1 cellular context compared by ENCODE assay signal in the genomic region with DNA sequence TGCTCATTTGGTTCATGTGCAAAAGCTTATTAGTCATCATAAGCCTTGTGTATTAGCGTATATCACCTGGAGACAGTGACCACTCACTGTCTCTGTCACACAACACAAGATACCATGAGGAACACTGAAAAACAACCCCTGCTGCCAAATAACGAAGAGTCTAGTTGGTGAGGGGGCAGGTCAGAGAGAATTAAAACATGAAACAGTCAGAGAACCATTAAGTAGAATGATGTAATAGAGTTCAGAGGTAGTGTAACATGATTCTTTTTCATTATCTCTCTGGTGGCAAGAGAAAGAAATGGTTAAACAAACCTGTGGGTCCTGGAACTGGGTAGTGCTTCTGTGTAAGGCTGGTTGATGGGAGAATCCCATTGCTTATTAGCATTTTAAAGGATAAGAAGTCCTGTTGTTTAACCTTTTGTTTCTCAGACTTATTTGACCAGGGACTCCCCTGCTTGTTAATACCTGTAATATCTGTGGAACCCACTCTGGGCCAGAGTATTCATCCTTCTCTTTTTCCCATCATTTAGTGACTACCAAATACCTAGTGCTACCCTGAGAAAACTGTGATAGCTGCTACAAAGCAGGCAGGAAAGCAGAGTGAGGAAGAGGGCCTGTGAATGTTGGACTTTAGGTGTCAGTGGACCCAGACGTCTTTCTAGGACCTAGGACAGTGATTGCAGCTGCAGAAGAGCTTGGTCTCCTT.
TF ChIP-seq lines count a peak whose summit lies in the region.

No MANE protein-coding gene starts in this region.

TF ChIP-seq in K562, 482 proteins besides CTCF, POLR2A, EP300 and RAD21 (continued from another document):
- TF ChIP-seq RFX1 (IDR thresholded peaks at IDR 0.05) (0 out of 2 replicates have a peak, but pooled peaks have one; percentile 5), HDAC8 (tag; IDR thresholded peaks at IDR 0.05) (no peak), POLR2AphosphoS2 (IDR thresholded peaks at IDR 0.05; ENCODE audit: low read length) (no peak), ETS2 (tag; IDR thresholded peaks at IDR 0.05; ENCODE audit: borderline replicate concordance, poor library complexity, severe bottlenecking) (no peak), HDAC6 (IDR thresholded peaks at IDR 0.05; ENCODE audit: low read depth, low read length) (no peak), SMAD2 (IDR thresholded peaks at IDR 0.05; ENCODE audit: low read depth, low read length) (no peak), ZNF239 (CRISPR knock-in tag; IDR thresholded peaks at IDR 0.05) (no peak), MAFG (tag; conservative IDR thresholded peaks at IDR 0.05) (no peak), ZNF146 (CRISPR knock-in tag; IDR thresholded peaks at IDR 0.05; ENCODE audit: unreplicated experiment) (no peak), HMG20B (CRISPR knock-in tag; IDR thresholded peaks at IDR 0.05) (no peak), MTF1 (CRISPR knock-in tag; IDR thresholded peaks at IDR 0.05; ENCODE audit: borderline replicate concordance) (no peak), RBM25 (IDR thresholded peaks at IDR 0.05; ENCODE audit: low read depth, low read length, severe bottlenecking) (no peak), MTA1 (IDR thresholded peaks at IDR 0.05; ENCODE audit: borderline replicate concordance) (no peak), HSF4 (CRISPR knock-in tag; IDR thresholded peaks at IDR 0.05; ENCODE audit: borderline replicate concordance) (no peak), CHCHD3 (CRISPR knock-in tag; IDR thresholded peaks at IDR 0.05) (no peak), ZNF3 (CRISPR knock-in tag; IDR thresholded peaks at IDR 0.05) (no peak), NFE2L1 (tag; IDR thresholded peaks at IDR 0.05; ENCODE audit: borderline replicate concordance, low read depth) (no peak), CEBPG (CRISPR knock-in tag; IDR thresholded peaks at IDR 0.05) (peak; percentile 65), CEBPG (tag; conservative IDR thresholded peaks at IDR 0.05 in 1 of 2, IDR thresholded peaks at IDR 0.05 in 1 of 2) (peak in 1 of 2 experiments; percentile 82; a peak in 2 of 4 replicates), ZNF23 (CRISPR knock-in tag; IDR thresholded peaks at IDR 0.05) (no peak), ATF7 (IDR thresholded peaks at IDR 0.05) (0 out of 2 replicates have a peak, but pooled peaks have one; percentile 11), SREBF2 (CRISPR knock-in tag; IDR thresholded peaks at IDR 0.05) (no peak), NR2C1 (IDR thresholded peaks at IDR 0.05) (peak; percentile 28; the same call in 1 of the 2 replicates), NR2C1 (tag; IDR thresholded peaks at IDR 0.05) (0 out of 2 replicates have a peak, but pooled peaks have one; percentile 35), MECOM (CRISPR knock-in tag; IDR thresholded peaks at IDR 0.05) (no peak), IFI16 (CRISPR knock-in tag; IDR thresholded peaks at IDR 0.05) (no peak), ZNF347 (CRISPR knock-in tag; IDR thresholded peaks at IDR 0.05; ENCODE audit: low read depth) (no peak)
- TF ChIP-seq, protein P1, sequence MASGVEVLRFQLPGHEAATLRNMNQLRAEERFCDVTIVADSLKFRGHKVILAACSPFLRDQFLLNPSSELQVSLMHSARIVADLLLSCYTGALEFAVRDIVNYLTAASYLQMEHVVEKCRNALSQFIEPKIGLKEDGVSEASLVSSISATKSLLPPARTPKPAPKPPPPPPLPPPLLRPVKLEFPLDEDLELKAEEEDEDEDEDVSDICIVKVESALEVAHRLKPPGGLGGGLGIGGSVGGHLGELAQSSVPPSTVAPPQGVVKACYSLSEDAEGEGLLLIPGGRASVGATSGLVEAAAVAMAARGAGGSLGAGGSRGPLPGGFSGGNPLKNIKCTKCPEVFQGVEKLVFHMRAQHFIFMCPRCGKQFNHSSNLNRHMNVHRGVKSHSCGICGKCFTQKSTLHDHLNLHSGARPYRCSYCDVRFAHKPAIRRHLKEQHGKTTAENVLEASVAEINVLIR (CRISPR knock-in tag; IDR thresholded peaks at IDR 0.05): no peak
- TF ChIP-seq, protein P2, sequence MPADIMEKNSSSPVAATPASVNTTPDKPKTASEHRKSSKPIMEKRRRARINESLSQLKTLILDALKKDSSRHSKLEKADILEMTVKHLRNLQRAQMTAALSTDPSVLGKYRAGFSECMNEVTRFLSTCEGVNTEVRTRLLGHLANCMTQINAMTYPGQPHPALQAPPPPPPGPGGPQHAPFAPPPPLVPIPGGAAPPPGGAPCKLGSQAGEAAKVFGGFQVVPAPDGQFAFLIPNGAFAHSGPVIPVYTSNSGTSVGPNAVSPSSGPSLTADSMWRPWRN (IDR thresholded peaks at IDR 0.05; ENCODE audit: low read depth): no peak
- TF ChIP-seq, protein P3, sequence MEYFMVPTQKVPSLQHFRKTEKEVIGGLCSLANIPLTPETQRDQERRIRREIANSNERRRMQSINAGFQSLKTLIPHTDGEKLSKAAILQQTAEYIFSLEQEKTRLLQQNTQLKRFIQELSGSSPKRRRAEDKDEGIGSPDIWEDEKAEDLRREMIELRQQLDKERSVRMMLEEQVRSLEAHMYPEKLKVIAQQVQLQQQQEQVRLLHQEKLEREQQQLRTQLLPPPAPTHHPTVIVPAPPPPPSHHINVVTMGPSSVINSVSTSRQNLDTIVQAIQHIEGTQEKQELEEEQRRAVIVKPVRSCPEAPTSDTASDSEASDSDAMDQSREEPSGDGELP (CRISPR knock-in tag; IDR thresholded peaks at IDR 0.05; ENCODE audit: borderline replicate concordance): no peak
- TF ChIP-seq, protein P4, sequence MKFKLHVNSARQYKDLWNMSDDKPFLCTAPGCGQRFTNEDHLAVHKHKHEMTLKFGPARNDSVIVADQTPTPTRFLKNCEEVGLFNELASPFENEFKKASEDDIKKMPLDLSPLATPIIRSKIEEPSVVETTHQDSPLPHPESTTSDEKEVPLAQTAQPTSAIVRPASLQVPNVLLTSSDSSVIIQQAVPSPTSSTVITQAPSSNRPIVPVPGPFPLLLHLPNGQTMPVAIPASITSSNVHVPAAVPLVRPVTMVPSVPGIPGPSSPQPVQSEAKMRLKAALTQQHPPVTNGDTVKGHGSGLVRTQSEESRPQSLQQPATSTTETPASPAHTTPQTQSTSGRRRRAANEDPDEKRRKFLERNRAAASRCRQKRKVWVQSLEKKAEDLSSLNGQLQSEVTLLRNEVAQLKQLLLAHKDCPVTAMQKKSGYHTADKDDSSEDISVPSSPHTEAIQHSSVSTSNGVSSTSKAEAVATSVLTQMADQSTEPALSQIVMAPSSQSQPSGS (CRISPR knock-in tag; IDR thresholded peaks at IDR 0.05): no peak
- TF ChIP-seq, protein P5, sequence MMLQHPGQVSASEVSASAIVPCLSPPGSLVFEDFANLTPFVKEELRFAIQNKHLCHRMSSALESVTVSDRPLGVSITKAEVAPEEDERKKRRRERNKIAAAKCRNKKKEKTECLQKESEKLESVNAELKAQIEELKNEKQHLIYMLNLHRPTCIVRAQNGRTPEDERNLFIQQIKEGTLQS (IDR thresholded peaks at IDR 0.05): peak; percentile 77
- TF ChIP-seq, protein P5 (CRISPR knock-in tag; conservative IDR thresholded peaks at IDR 0.05): no peak
- TF ChIP-seq, protein P6, sequence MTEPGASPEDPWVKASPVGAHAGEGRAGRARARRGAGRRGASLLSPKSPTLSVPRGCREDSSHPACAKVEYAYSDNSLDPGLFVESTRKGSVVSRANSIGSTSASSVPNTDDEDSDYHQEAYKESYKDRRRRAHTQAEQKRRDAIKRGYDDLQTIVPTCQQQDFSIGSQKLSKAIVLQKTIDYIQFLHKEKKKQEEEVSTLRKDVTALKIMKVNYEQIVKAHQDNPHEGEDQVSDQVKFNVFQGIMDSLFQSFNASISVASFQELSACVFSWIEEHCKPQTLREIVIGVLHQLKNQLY (CRISPR knock-in tag; conservative IDR thresholded peaks at IDR 0.05): no peak
TF ChIP-seq in K562: peak in this region for 7.
